In the genomic region with DNA sequence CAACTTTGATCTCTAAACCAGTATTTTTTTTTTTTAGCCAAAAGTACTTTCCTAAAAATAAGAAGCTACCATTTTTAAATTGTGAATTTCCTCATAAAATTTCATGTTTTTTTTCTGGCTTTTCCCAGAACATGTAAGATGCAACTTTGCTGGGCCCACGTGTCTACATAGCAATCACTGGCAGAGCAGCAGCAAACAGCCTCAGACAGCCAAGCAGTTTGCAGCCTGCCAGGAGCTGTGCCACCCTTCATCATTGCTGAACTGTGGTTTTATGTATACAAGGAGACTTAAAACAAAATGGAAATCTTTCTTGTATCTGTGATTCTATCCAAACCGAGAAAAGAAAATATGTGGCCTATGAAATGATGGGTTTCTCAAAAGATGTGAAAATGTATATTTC, we compare ENCODE assay signal across 13 cellular contexts.
DNase-seq lines count a peak whose midpoint lies in the region; ATAC-seq and TF ChIP-seq lines count a peak whose summit lies in the region.
"Had no signal": no experiment of that assay in that cellular context is flagged by ENCODE, and none has a peak within 500 bp of the region (broad histone marks: within the 10 kb centered on the region; RNA-seq: fewer than 3 reads in every experiment).

No MANE protein-coding gene starts in this region.

- no peak for ATAC-seq in right lobe of liver
- ATAC-seq: GM23338 had no signal

- no peak overlapping the region for H3K9ac ChIP-seq in OCI-LY3 (ENCODE audit: low read length)
- no peak overlapping the region for H3K9ac ChIP-seq in endocrine pancreas (ENCODE audit: control insufficient read depth, insufficient read depth, low read length)
- no peak overlapping the region for H3K9ac ChIP-seq in smooth muscle cell (ENCODE audit: low read depth)

- TF ChIP-seq POLR2A in right lobe of liver (IDR thresholded peaks at IDR 0.05): no peak

- H3K27ac ChIP-seq in OCI-LY3 (ENCODE audit: low read length) (no peak overlapping the region), smooth muscle cell (ENCODE audit: low read depth) (peak overlapping the region; percentile 52), right lobe of liver (no peak overlapping the region)
- H3K27ac ChIP-seq: RWPE1, SJCRH30 had no signal

- H3F3A ChIP-seq in smooth muscle cell (ENCODE audit: low read depth): no peaks in the 10 kb centered on the region

- H3K9me3 ChIP-seq in OCI-LY3 (ENCODE audit: insufficient read depth, low read length) (no peaks in the 10 kb centered on the region), endocrine pancreas (ENCODE audit: control insufficient read depth, low read length) (no peaks in the 10 kb centered on the region), smooth muscle cell (replicated peaks; ENCODE audit: low read depth) (no peaks in the 10 kb centered on the region), right lobe of liver (no peaks in the 10 kb centered on the region)
- H3K9me3 ChIP-seq: Caco-2, SJCRH30 had no signal

- TF ChIP-seq CTCF in OCI-LY3 (IDR thresholded peaks at IDR 0.05; ENCODE audit: low read depth, low read length) (no peak), smooth muscle cell (IDR thresholded peaks at IDR 0.05; ENCODE audit: borderline replicate concordance, insufficient read depth, poor library complexity, severe bottlenecking) (no peak), right lobe of liver (IDR thresholded peaks at IDR 0.05) (no peak)

- intact Hi-C loops in right lobe of liver (cut with DNase I): no loop called here

- H2AFZ ChIP-seq in OCI-LY3 (ENCODE audit: low read depth, low read length) (0 out of 2 replicates have a peak overlapping the region, but pooled peaks have one; percentile 30), smooth muscle cell (ENCODE audit: low read depth) (no peak overlapping the region)
- H2AFZ ChIP-seq: GM23338 had no signal

- H3K27me3 ChIP-seq in OCI-LY3 (ENCODE audit: low read depth, low read length) (no peaks in the 10 kb centered on the region), endocrine pancreas (ENCODE audit: control insufficient read depth, insufficient read depth, low read length) (no peaks in the 10 kb centered on the region), smooth muscle cell (ENCODE audit: low read depth) (no peaks in the 10 kb centered on the region), right lobe of liver (no peaks in the 10 kb centered on the region)
- H3K27me3 ChIP-seq: SJCRH30 had no signal

- H3K36me3 ChIP-seq in OCI-LY3 (replicated peaks; ENCODE audit: low read depth, low read length) (no peaks in the 10 kb centered on the region), endocrine pancreas (ENCODE audit: control insufficient read depth, insufficient read depth, low read length) (no peaks in the 10 kb centered on the region), smooth muscle cell (ENCODE audit: low read depth) (no peaks in the 10 kb centered on the region), right lobe of liver (no peaks in the 10 kb centered on the region)
- H3K36me3 ChIP-seq: SJCRH30 had no signal

- no peaks in the 10 kb centered on the region for H3K79me2 ChIP-seq in OCI-LY3 (ENCODE audit: low read length)
- no peaks in the 10 kb centered on the region for H3K79me2 ChIP-seq in smooth muscle cell (ENCODE audit: low read depth)

- peak; percentile 20 for DNase-seq in NCI-H510A treated with DMSO at 0.1 percent for 48 hours (lab: John Stamatoyannopoulos, UW)
- no peak for DNase-seq in NCI-H510A (lab: John Stamatoyannopoulos, UW)
- DNase-seq in smooth muscle cell (lab: John Stamatoyannopoulos, UW; ENCODE audit: unreplicated experiment): no peak
- DNase-seq in right lobe of liver: no peak
- no peak for DNase-seq in NCI-H82 treated with DMSO at 0.1 percent for 48 hours (lab: John Stamatoyannopoulos, UW; ENCODE audit: unreplicated experiment)
- no peak for DNase-seq in hepatic stellate cell (ENCODE audit: low spot score)
- DNase-seq: NCI-H2029 treated with DMSO at 0.1 percent for 48 hours had no signal

- no peak overlapping the region for H3K4me2 ChIP-seq in OCI-LY3 (ENCODE audit: low read length)
- no peak overlapping the region for H3K4me2 ChIP-seq in smooth muscle cell
- H3K4me2 ChIP-seq: GM23338 had no signal

- 86% methylated on average over 2 of the region's 2 CpGs for WGBS in smooth muscle cell (ENCODE audit: low lambda C conversion rate)
- WGBS in right lobe of liver (ENCODE audit: insufficient coverage, low coverage, low lambda C conversion rate, missing lambda C conversion rate): 31% methylated on average over 2 of the region's 2 CpGs

- H3K4me1 ChIP-seq in OCI-LY3 (ENCODE audit: low read length): peaks cover 8% of the 10 kb centered on the region; the same call in 1 of the 2 replicates
- no peaks in the 10 kb centered on the region for H3K4me1 ChIP-seq in endocrine pancreas (ENCODE audit: control insufficient read depth, insufficient read depth, low read length)
- H3K4me1 ChIP-seq in smooth muscle cell (ENCODE audit: low read depth): no peaks in the 10 kb centered on the region
- no peaks in the 10 kb centered on the region for H3K4me1 ChIP-seq in right lobe of liver
- H3K4me1 ChIP-seq: Caco-2, SJCRH30 had no signal

- no peak overlapping the region for H3K4me3 ChIP-seq in OCI-LY3 (ENCODE audit: low read length)
- H3K4me3 ChIP-seq in endocrine pancreas (ENCODE audit: control insufficient read depth, insufficient read depth, low read length): peak overlapping the region; percentile 53
- H3K4me3 ChIP-seq in smooth muscle cell: no peak overlapping the region
- H3K4me3 ChIP-seq in right lobe of liver: no peak overlapping the region
- H3K4me3 ChIP-seq: GM23338, SJCRH30 had no signal

- H4K20me1 ChIP-seq in OCI-LY3 (ENCODE audit: insufficient read depth, low read length) (no peaks in the 10 kb centered on the region), smooth muscle cell (ENCODE audit: low read depth) (no peaks in the 10 kb centered on the region)
